In the genomic region with DNA sequence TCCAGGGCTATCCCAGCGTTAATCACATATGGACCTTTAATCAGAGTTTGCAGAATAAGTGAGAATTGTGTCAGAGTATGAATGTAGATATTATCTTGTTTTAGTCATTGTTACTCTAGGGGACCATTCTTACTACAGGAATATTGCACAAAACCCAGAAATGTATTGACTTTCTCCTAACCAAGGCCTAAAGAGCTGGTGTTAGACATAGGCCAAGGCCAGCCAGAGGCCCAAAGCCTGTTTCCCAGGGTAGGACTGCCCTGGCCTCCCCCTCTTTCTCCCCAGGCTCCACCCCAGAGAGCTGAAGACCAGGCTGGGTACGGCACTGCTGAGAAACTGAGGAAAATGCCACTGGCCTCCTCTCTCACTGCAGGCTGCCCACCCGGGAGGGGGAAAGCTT, we compare ENCODE assay signal across 2 cellular contexts.
TF ChIP-seq lines count a peak whose summit lies in the region.

No MANE protein-coding gene starts in this region.

TF ChIP-seq in HepG2, 621 proteins besides CTCF, POLR2A, EP300 and RAD21 (continues in another document):
- TF ChIP-seq PITX1 (CRISPR knock-in tag; IDR thresholded peaks at IDR 0.05) (no peak), HNF4A (CRISPR knock-in tag; IDR thresholded peaks at IDR 0.05) (peak; percentile 26; the same call in 1 of the 2 replicates), FOXA1 (IDR thresholded peaks at IDR 0.05) (no peak), FOXA1 (CRISPR knock-in tag; IDR thresholded peaks at IDR 0.05) (0 out of 2 replicates have a peak, but pooled peaks have one; percentile 40), MED13 (CRISPR knock-in tag; IDR thresholded peaks at IDR 0.05) (no peak), CBX2 (IDR thresholded peaks at IDR 0.05; ENCODE audit: low read depth, low read length) (no peak), CBX2 (CRISPR knock-in tag; IDR thresholded peaks at IDR 0.05; ENCODE audit: low read depth) (no peak), DNMT3B (CRISPR knock-in tag; conservative IDR thresholded peaks at IDR 0.05) (no peak), ZNF615 (CRISPR knock-in tag; IDR thresholded peaks at IDR 0.05; ENCODE audit: borderline replicate concordance) (no peak), ZFX (CRISPR knock-in tag; IDR thresholded peaks at IDR 0.05; ENCODE audit: low read depth) (peak; percentile 34; the same call in 1 of the 2 replicates), ZFAT (CRISPR knock-in tag; conservative IDR thresholded peaks at IDR 0.05) (no peak), GABPB1 (CRISPR knock-in tag; IDR thresholded peaks at IDR 0.05) (no peak), REXO4 (CRISPR knock-in tag; IDR thresholded peaks at IDR 0.05; ENCODE audit: borderline replicate concordance) (no peak), NCOA1 (CRISPR knock-in tag; IDR thresholded peaks at IDR 0.05) (no peak)
- TF ChIP-seq, protein P1, sequence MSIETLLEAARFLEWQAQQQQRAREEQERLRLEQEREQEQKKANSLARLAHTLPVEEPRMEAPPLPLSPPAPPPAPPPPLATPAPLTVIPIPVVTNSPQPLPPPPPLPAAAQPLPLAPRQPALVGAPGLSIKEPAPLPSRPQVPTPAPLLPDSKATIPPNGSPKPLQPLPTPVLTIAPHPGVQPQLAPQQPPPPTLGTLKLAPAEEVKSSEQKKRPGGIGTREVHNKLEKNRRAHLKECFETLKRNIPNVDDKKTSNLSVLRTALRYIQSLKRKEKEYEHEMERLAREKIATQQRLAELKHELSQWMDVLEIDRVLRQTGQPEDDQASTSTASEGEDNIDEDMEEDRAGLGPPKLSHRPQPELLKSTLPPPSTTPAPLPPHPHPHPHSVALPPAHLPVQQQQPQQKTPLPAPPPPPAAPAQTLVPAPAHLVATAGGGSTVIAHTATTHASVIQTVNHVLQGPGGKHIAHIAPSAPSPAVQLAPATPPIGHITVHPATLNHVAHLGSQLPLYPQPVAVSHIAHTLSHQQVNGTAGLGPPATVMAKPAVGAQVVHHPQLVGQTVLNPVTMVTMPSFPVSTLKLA (IDR thresholded peaks at IDR 0.05), result no peak
- TF ChIP-seq, protein P2, sequence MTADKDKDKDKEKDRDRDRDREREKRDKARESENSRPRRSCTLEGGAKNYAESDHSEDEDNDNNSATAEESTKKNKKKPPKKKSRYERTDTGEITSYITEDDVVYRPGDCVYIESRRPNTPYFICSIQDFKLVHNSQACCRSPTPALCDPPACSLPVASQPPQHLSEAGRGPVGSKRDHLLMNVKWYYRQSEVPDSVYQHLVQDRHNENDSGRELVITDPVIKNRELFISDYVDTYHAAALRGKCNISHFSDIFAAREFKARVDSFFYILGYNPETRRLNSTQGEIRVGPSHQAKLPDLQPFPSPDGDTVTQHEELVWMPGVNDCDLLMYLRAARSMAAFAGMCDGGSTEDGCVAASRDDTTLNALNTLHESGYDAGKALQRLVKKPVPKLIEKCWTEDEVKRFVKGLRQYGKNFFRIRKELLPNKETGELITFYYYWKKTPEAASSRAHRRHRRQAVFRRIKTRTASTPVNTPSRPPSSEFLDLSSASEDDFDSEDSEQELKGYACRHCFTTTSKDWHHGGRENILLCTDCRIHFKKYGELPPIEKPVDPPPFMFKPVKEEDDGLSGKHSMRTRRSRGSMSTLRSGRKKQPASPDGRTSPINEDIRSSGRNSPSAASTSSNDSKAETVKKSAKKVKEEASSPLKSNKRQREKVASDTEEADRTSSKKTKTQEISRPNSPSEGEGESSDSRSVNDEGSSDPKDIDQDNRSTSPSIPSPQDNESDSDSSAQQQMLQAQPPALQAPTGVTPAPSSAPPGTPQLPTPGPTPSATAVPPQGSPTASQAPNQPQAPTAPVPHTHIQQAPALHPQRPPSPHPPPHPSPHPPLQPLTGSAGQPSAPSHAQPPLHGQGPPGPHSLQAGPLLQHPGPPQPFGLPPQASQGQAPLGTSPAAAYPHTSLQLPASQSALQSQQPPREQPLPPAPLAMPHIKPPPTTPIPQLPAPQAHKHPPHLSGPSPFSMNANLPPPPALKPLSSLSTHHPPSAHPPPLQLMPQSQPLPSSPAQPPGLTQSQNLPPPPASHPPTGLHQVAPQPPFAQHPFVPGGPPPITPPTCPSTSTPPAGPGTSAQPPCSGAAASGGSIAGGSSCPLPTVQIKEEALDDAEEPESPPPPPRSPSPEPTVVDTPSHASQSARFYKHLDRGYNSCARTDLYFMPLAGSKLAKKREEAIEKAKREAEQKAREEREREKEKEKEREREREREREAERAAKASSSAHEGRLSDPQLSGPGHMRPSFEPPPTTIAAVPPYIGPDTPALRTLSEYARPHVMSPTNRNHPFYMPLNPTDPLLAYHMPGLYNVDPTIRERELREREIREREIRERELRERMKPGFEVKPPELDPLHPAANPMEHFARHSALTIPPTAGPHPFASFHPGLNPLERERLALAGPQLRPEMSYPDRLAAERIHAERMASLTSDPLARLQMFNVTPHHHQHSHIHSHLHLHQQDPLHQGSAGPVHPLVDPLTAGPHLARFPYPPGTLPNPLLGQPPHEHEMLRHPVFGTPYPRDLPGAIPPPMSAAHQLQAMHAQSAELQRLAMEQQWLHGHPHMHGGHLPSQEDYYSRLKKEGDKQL (CRISPR knock-in tag; IDR thresholded peaks at IDR 0.05; ENCODE audit: low read depth), result no peak
- TF ChIP-seq, protein P3, sequence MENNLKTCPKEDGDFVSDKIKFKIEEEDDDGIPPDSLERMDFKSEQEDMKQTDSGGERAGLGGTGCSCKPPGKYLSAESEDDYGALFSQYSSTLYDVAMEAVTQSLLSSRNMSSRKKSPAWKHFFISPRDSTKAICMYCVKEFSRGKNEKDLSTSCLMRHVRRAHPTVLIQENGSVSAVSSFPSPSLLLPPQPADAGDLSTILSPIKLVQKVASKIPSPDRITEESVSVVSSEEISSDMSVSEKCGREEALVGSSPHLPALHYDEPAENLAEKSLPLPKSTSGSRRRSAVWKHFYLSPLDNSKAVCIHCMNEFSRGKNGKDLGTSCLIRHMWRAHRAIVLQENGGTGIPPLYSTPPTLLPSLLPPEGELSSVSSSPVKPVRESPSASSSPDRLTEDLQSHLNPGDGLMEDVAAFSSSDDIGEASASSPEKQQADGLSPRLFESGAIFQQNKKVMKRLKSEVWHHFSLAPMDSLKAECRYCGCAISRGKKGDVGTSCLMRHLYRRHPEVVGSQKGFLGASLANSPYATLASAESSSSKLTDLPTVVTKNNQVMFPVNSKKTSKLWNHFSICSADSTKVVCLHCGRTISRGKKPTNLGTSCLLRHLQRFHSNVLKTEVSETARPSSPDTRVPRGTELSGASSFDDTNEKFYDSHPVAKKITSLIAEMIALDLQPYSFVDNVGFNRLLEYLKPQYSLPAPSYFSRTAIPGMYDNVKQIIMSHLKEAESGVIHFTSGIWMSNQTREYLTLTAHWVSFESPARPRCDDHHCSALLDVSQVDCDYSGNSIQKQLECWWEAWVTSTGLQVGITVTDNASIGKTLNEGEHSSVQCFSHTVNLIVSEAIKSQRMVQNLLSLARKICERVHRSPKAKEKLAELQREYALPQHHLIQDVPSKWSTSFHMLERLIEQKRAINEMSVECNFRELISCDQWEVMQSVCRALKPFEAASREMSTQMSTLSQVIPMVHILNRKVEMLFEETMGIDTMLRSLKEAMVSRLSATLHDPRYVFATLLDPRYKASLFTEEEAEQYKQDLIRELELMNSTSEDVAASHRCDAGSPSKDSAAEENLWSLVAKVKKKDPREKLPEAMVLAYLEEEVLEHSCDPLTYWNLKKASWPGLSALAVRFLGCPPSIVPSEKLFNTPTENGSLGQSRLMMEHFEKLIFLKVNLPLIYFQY (CRISPR knock-in tag; IDR thresholded peaks at IDR 0.05; ENCODE audit: borderline replicate concordance), result no peak

TF ChIP-seq in H1, 55 proteins besides CTCF, POLR2A, EP300 and RAD21:
- TF ChIP-seq SP4 (IDR thresholded peaks at IDR 0.05; ENCODE audit: low read length) (no peak), KDM5A (IDR thresholded peaks at IDR 0.05; ENCODE audit: low read length) (no peak), FOSL1 (IDR thresholded peaks at IDR 0.05; ENCODE audit: insufficient read depth, low read depth, low read length) (no peak), RFX5 (IDR thresholded peaks at IDR 0.05; ENCODE audit: borderline replicate concordance, low read depth, low read length) (no peak), SP2 (IDR thresholded peaks at IDR 0.05; ENCODE audit: low read length) (no peak), BCL11A (IDR thresholded peaks at IDR 0.05; ENCODE audit: low read depth in 2 of 2, low read length in 2 of 2) (no peak), RXRA (IDR thresholded peaks at IDR 0.05; ENCODE audit: insufficient read depth, low read depth, low read length) (no peak), CREB1 (IDR thresholded peaks at IDR 0.05) (no peak), ASH2L (IDR thresholded peaks at IDR 0.05; ENCODE audit: low read length) (no peak), CEBPB (IDR thresholded peaks at IDR 0.05; ENCODE audit: low read depth, low read length) (no peak), BACH1 (IDR thresholded peaks at IDR 0.05; ENCODE audit: low read length) (no peak), ZNF274 (IDR thresholded peaks at IDR 0.05; ENCODE audit: borderline replicate concordance, extremely low read depth, low read length) (no peak), TCF12 (IDR thresholded peaks at IDR 0.05; ENCODE audit: low read depth, low read length) (no peak)
- TF ChIP-seq, protein P4, sequence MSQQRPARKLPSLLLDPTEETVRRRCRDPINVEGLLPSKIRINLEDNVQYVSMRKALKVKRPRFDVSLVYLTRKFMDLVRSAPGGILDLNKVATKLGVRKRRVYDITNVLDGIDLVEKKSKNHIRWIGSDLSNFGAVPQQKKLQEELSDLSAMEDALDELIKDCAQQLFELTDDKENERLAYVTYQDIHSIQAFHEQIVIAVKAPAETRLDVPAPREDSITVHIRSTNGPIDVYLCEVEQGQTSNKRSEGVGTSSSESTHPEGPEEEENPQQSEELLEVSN (IDR thresholded peaks at IDR 0.05), result no peak
